1 cellular context compared by ENCODE assay signal in the genomic region with DNA sequence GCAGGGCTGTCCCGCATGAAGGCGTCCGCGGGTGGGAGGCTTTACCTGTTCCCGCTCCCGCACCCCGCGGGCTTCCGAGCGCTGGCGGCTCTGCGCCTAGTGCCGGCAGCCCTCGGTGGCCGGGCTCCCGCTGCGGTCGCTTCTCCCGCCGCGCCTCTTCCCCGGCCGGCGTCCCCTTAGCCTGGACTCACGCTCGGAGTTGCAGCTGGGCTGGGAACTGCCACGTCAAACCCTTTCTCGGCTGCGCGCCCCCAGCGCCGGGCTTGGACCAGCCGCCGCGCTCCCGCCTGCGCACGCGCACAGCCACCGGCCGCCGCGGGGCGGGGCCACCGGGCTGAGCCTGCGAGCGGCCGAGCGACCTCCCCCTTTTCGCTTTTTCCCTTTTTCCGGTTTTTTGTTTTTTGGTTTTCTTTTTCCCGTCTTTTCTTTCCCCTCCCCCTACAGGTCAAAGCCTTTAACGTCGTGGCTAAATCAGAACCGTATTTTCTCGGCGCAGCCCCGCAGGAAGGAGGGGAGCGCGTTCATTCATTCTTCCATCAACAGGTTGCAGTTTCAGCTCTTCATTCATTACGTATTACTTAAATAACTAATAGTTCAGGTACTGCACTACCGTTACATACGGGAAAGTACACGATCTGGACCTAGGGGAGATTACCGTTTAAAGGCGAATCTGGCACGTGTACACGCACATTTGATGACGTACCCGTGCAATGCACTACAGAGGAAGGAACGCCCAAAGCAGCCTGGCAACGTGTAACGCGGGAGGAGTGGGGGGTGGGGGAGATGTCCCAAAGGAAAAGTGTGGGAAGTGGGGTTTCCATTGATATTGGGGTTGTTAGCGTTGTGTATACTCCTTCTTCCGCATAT.
A peak's percentile ranks its signal among the peaks of the same experiment; 100 is the strongest.
TF ChIP-seq lines count a peak whose summit lies in the region.

A gene with protein sequence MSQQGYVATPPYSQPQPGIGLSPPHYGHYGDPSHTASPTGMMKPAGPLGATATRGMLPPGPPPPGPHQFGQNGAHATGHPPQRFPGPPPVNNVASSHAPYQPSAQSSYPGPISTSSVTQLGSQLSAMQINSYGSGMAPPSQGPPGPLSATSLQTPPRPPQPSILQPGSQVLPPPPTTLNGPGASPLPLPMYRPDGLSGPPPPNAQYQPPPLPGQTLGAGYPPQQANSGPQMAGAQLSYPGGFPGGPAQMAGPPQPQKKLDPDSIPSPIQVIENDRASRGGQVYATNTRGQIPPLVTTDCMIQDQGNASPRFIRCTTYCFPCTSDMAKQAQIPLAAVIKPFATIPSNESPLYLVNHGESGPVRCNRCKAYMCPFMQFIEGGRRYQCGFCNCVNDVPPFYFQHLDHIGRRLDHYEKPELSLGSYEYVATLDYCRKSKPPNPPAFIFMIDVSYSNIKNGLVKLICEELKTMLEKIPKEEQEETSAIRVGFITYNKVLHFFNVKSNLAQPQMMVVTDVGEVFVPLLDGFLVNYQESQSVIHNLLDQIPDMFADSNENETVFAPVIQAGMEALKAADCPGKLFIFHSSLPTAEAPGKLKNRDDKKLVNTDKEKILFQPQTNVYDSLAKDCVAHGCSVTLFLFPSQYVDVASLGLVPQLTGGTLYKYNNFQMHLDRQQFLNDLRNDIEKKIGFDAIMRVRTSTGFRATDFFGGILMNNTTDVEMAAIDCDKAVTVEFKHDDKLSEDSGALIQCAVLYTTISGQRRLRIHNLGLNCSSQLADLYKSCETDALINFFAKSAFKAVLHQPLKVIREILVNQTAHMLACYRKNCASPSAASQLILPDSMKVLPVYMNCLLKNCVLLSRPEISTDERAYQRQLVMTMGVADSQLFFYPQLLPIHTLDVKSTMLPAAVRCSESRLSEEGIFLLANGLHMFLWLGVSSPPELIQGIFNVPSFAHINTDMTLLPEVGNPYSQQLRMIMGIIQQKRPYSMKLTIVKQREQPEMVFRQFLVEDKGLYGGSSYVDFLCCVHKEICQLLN (minus strand): TSS at position 231 of the 867 bp plus-strand sequence. CDS start 2,430 bp downstream, outside the sequence.

TF ChIP-seq in K562, 482 proteins besides CTCF, POLR2A, EP300 and RAD21 (continued from another document and continues in another):
- TF ChIP-seq, protein P1, sequence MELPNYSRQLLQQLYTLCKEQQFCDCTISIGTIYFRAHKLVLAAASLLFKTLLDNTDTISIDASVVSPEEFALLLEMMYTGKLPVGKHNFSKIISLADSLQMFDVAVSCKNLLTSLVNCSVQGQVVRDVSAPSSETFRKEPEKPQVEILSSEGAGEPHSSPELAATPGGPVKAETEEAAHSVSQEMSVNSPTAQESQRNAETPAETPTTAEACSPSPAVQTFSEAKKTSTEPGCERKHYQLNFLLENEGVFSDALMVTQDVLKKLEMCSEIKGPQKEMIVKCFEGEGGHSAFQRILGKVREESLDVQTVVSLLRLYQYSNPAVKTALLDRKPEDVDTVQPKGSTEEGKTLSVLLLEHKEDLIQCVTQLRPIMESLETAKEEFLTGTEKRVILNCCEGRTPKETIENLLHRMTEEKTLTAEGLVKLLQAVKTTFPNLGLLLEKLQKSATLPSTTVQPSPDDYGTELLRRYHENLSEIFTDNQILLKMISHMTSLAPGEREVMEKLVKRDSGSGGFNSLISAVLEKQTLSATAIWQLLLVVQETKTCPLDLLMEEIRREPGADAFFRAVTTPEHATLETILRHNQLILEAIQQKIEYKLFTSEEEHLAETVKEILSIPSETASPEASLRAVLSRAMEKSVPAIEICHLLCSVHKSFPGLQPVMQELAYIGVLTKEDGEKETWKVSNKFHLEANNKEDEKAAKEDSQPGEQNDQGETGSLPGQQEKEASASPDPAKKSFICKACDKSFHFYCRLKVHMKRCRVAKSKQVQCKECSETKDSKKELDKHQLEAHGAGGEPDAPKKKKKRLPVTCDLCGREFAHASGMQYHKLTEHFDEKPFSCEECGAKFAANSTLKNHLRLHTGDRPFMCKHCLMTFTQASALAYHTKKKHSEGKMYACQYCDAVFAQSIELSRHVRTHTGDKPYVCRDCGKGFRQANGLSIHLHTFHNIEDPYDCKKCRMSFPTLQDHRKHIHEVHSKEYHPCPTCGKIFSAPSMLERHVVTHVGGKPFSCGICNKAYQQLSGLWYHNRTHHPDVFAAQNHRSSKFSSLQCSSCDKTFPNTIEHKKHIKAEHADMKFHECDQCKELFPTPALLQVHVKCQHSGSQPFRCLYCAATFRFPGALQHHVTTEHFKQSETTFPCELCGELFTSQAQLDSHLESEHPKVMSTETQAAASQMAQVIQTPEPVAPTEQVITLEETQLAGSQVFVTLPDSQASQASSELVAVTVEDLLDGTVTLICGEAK (IDR thresholded peaks at IDR 0.05), result peak; percentile 28
- TF ChIP-seq, protein P1 (CRISPR knock-in tag; IDR thresholded peaks at IDR 0.05), result no peak
- no peak for TF ChIP-seq ZZZ3 (IDR thresholded peaks at IDR 0.05)
- TF ChIP-seq, protein P2, sequence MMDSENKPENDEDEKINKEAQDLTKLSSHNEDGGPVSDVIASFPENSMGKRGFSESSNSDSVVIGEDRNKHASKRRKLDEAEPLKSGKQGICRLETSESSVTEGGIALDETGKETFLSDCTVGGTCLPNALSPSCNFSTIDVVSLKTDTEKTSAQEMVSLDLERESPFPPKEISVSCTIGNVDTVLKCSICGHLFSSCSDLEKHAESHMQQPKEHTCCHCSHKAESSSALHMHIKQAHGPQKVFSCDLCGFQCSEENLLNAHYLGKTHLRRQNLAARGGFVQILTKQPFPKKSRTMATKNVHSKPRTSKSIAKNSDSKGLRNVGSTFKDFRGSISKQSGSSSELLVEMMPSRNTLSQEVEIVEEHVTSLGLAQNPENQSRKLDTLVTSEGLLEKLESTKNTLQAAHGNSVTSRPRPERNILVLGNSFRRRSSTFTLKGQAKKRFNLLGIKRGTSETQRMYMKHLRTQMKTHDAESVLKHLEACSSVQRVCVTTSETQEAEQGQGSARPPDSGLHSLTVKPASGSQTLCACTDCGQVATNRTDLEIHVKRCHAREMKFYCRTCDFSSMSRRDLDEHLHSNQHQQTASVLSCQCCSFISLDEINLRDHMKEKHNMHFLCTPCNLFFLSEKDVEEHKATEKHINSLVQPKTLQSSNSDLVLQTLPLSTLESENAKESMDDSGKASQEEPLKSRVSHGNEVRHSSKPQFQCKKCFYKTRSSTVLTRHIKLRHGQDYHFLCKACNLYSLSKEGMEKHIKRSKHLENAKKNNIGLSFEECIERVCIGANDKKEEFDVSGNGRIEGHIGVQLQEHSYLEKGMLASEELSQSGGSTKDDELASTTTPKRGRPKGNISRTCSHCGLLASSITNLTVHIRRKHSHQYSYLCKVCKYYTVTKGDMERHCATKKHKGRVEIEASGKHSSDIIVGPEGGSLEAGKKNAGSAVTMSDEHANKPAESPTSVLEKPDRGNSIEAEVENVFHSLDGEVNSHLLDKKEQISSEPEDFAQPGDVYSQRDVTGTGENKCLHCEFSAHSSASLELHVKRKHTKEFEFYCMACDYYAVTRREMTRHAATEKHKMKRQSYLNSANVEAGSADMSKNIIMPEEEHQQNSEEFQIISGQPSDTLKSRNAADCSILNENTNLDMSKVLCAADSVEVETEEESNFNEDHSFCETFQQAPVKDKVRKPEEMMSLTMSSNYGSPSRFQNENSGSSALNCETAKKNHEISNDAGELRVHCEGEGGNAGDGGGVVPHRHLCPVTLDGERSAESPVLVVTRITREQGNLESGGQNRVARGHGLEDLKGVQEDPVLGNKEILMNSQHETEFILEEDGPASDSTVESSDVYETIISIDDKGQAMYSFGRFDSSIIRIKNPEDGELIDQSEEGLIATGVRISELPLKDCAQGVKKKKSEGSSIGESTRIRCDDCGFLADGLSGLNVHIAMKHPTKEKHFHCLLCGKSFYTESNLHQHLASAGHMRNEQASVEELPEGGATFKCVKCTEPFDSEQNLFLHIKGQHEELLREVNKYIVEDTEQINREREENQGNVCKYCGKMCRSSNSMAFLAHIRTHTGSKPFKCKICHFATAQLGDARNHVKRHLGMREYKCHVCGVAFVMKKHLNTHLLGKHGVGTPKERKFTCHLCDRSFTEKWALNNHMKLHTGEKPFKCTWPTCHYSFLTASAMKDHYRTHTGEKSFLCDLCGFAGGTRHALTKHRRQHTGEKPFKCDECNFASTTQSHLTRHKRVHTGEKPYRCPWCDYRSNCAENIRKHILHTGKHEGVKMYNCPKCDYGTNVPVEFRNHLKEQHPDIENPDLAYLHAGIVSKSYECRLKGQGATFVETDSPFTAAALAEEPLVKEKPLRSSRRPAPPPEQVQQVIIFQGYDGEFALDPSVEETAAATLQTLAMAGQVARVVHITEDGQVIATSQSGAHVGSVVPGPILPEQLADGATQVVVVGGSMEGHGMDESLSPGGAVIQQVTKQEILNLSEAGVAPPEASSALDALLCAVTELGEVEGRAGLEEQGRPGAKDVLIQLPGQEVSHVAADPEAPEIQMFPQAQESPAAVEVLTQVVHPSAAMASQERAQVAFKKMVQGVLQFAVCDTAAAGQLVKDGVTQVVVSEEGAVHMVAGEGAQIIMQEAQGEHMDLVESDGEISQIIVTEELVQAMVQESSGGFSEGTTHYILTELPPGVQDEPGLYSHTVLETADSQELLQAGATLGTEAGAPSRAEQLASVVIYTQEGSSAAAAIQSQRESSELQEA (IDR thresholded peaks at IDR 0.05; ENCODE audit: low read depth), result 0 out of 2 replicates have a peak, but pooled peaks have one; percentile 23
- TF ChIP-seq GABPA (tag; conservative IDR thresholded peaks at IDR 0.05; ENCODE audit: low read depth), result no peak
- no peak for TF ChIP-seq ARHGAP35 (IDR thresholded peaks at IDR 0.05; ENCODE audit: partially characterized antibody)
- TF ChIP-seq HDAC6 (IDR thresholded peaks at IDR 0.05; ENCODE audit: low read depth, low read length), result no peak
- no peak for TF ChIP-seq CBFB (CRISPR knock-in tag; IDR thresholded peaks at IDR 0.05)
- no peak for TF ChIP-seq ZNF551 (CRISPR knock-in tag; IDR thresholded peaks at IDR 0.05)
- peak; percentile 64 for TF ChIP-seq SUPT5H (IDR thresholded peaks at IDR 0.05)
- TF ChIP-seq, protein P3, sequence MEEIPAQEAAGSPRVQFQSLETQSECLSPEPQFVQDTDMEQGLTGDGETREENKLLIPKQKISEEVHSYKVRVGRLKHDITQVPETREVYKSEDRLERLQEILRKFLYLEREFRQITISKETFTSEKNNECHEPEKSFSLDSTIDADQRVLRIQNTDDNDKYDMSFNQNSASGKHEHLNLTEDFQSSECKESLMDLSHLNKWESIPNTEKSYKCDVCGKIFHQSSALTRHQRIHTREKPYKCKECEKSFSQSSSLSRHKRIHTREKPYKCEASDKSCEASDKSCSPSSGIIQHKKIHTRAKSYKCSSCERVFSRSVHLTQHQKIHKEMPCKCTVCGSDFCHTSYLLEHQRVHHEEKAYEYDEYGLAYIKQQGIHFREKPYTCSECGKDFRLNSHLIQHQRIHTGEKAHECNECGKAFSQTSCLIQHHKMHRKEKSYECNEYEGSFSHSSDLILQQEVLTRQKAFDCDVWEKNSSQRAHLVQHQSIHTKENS (CRISPR knock-in tag; IDR thresholded peaks at IDR 0.05), result no peak
- peak; percentile 24 for TF ChIP-seq PHF20 (IDR thresholded peaks at IDR 0.05; ENCODE audit: partially characterized antibody)
- TF ChIP-seq, protein P4, sequence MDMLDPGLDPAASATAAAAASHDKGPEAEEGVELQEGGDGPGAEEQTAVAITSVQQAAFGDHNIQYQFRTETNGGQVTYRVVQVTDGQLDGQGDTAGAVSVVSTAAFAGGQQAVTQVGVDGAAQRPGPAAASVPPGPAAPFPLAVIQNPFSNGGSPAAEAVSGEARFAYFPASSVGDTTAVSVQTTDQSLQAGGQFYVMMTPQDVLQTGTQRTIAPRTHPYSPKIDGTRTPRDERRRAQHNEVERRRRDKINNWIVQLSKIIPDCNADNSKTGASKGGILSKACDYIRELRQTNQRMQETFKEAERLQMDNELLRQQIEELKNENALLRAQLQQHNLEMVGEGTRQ (CRISPR knock-in tag; IDR thresholded peaks at IDR 0.05), result no peak
- TF ChIP-seq BCOR (IDR thresholded peaks at IDR 0.05), result no peak; the same call in 1 of the 2 replicates
- TF ChIP-seq, protein P5, sequence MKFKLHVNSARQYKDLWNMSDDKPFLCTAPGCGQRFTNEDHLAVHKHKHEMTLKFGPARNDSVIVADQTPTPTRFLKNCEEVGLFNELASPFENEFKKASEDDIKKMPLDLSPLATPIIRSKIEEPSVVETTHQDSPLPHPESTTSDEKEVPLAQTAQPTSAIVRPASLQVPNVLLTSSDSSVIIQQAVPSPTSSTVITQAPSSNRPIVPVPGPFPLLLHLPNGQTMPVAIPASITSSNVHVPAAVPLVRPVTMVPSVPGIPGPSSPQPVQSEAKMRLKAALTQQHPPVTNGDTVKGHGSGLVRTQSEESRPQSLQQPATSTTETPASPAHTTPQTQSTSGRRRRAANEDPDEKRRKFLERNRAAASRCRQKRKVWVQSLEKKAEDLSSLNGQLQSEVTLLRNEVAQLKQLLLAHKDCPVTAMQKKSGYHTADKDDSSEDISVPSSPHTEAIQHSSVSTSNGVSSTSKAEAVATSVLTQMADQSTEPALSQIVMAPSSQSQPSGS (CRISPR knock-in tag; IDR thresholded peaks at IDR 0.05), result no peak
- no peak for TF ChIP-seq TAF15 (IDR thresholded peaks at IDR 0.05; ENCODE audit: low read depth, low read length)
- TF ChIP-seq RB1 (IDR thresholded peaks at IDR 0.05; ENCODE audit: low read depth), result peak; percentile 79; the same call in 1 of the 2 replicates
- no peak for TF ChIP-seq RUNX1 (IDR thresholded peaks at IDR 0.05; ENCODE audit: low read depth)
- no peak for TF ChIP-seq RBM17 (IDR thresholded peaks at IDR 0.05; ENCODE audit: borderline replicate concordance, low read depth, low read length)
- TF ChIP-seq LARP7 (IDR thresholded peaks at IDR 0.05), result no peak
- TF ChIP-seq IRF2 (CRISPR knock-in tag; IDR thresholded peaks at IDR 0.05), result no peak
- TF ChIP-seq, protein P6, sequence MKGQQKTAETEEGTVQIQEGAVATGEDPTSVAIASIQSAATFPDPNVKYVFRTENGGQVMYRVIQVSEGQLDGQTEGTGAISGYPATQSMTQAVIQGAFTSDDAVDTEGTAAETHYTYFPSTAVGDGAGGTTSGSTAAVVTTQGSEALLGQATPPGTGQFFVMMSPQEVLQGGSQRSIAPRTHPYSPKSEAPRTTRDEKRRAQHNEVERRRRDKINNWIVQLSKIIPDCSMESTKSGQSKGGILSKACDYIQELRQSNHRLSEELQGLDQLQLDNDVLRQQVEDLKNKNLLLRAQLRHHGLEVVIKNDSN (CRISPR knock-in tag; IDR thresholded peaks at IDR 0.05), result peak; percentile 57; the same call in 1 of the 2 replicates
